In genomic region chr3:141262306-141262705, GRCh38 we compare ENCODE assay signal across 17 cellular contexts. TPM values are rescaled to one million over a fixed set of nuclear protein-coding genes. Genes with fewer than 3 reads are reported as not detected.
DNase-seq lines count a peak whose midpoint lies in the region; ATAC-seq and TF ChIP-seq lines count a peak whose summit lies in the region.
"Had no signal": no experiment of that assay in that cellular context is flagged by ENCODE, and none has a peak within 500 bp of the region (broad histone marks: within the 10 kb centered on the region; RNA-seq: fewer than 3 reads in every experiment).

No MANE protein-coding gene starts in this region.

- no peaks in the 10 kb centered on the region for H3K27me3 Mint-ChIP-seq in activated CD8-positive, alpha-beta T cell treated with anti-CD3 and anti-CD28 coated beads for 36 hours
- no peaks in the 10 kb centered on the region for H3K27me3 Mint-ChIP-seq in activated CD8-positive, alpha-beta T cell treated with anti-CD3 and anti-CD28 coated beads, Interleukin-2, amount 10 ng/mL, durations not matched to agents 7 days and 5 days (ENCODE audit: low read depth)
- H3K27me3 Mint-ChIP-seq: effector memory CD8-positive, alpha-beta T cell; memory B cell had no signal

- H3K4me3 Mint-ChIP-seq in activated CD8-positive, alpha-beta T cell treated with anti-CD3 and anti-CD28 coated beads for 36 hours = no peak overlapping the region
- H3K4me3 Mint-ChIP-seq in activated CD8-positive, alpha-beta T cell treated with anti-CD3 and anti-CD28 coated beads, Interleukin-2, amount 10 ng/mL, durations not matched to agents 7 days and 5 days = no peak overlapping the region
- H3K4me3 Mint-ChIP-seq in stimulated activated effector memory CD8-positive, alpha-beta T cell treated with anti-CD3 and anti-CD28 coated beads, Interleukin-12 subunit alpha, Interleukin-12 subunit beta, amount 100 ng/mL, for 72 hours = peak overlapping the region; percentile 49
- H3K4me3 Mint-ChIP-seq: effector memory CD8-positive, alpha-beta T cell; memory B cell; neural crest cell had no signal

- H3K36me3 Mint-ChIP-seq in activated CD8-positive, alpha-beta T cell treated with anti-CD3 and anti-CD28 coated beads for 36 hours (ENCODE audit: low read depth) = peaks cover 15% of the 10 kb centered on the region
- peaks cover 33% of the 10 kb centered on the region for H3K36me3 Mint-ChIP-seq in activated CD8-positive, alpha-beta T cell treated with anti-CD3 and anti-CD28 coated beads, Interleukin-2, amount 10 ng/mL, durations not matched to agents 7 days and 5 days (ENCODE audit: low read depth)
- peaks cover 11% of the 10 kb centered on the region for H3K36me3 Mint-ChIP-seq in stimulated activated effector memory CD8-positive, alpha-beta T cell treated with anti-CD3 and anti-CD28 coated beads, Interleukin-12 subunit alpha, Interleukin-12 subunit beta, amount 100 ng/mL, for 72 hours
- H3K36me3 Mint-ChIP-seq: memory B cell had no signal

- no peak overlapping the region for H2AFZ ChIP-seq in SK-N-SH (ENCODE audit: low read depth)

- H3K27ac Mint-ChIP-seq in activated CD8-positive, alpha-beta T cell treated with anti-CD3 and anti-CD28 coated beads for 36 hours = peak overlapping the region; percentile 3
- H3K27ac Mint-ChIP-seq in activated CD8-positive, alpha-beta T cell treated with anti-CD3 and anti-CD28 coated beads, Interleukin-2, amount 10 ng/mL, durations not matched to agents 7 days and 5 days = no peak overlapping the region
- no peak overlapping the region for H3K27ac Mint-ChIP-seq in stimulated activated effector memory CD8-positive, alpha-beta T cell treated with anti-CD3 and anti-CD28 coated beads, Interleukin-12 subunit alpha, Interleukin-12 subunit beta, amount 100 ng/mL, for 72 hours
- H3K27ac Mint-ChIP-seq: memory B cell had no signal

- H3K4me2 ChIP-seq in SK-N-SH = no peak overlapping the region

- WGBS in SK-N-SH (ENCODE audit: low lambda C conversion rate) = 68% methylated on average over 4 of the region's 4 CpGs

- H3K9me3 ChIP-seq in SK-N-SH = no peaks in the 10 kb centered on the region
- H3K9me3 ChIP-seq: tibial nerve had no signal

- H3K36me3 ChIP-seq in SK-N-SH (replicated peaks in 1 of 2; ENCODE audit: control insufficient read depth in 1 of 2, insufficient read depth in 2 of 2, low read length in 1 of 2) = no peaks in the 10 kb centered on the region

- POLR2A ChIA-PET in activated CD8-positive, alpha-beta T cell treated with anti-CD3 and anti-CD28 coated beads for 36 hours (lab: Charles Lee) = interaction anchor here (1.7 kb wide), 1 partner anchor 22 kb away, joined by 4 read pairs; no protein-coding TSS in a partner anchor
- POLR2A ChIA-PET in activated CD8-positive, alpha-beta T cell treated with anti-CD3 and anti-CD28 coated beads, Interleukin-2, amount 10 ng/mL, durations not matched to agents 7 days and 5 days (lab: Charles Lee) = interaction anchor here (1.5 kb wide), 1 partner anchor 31 kb away, joined by 4 read pairs; the partner anchor contains the start of gene PXYLP1
- POLR2A ChIA-PET in SK-N-SH (lab: Yijun Ruan, JAX) = no interaction called here

- TF ChIP-seq EP300 in SK-N-SH (IDR thresholded peaks at IDR 0.05; ENCODE audit: borderline replicate concordance in 1 of 2, low read depth in 1 of 2, low read length in 1 of 2) = no peak

- no peak for TF ChIP-seq RAD21 in SK-N-SH (IDR thresholded peaks at IDR 0.05; ENCODE audit: low read length)

- H3K79me2 ChIP-seq in SK-N-SH (ENCODE audit: insufficient read depth) = no peaks in the 10 kb centered on the region

- H3K27ac ChIP-seq in SK-N-SH (ENCODE audit: low read depth in 2 of 2, low read length in 1 of 2) (peak overlapping the region in 1 of 2 experiments; percentile 34; a peak in 2 of 4 replicates), coronary artery (no peak overlapping the region)
- H3K27ac ChIP-seq: tibial nerve had no signal

- H3K4me1 ChIP-seq in SK-N-SH (ENCODE audit: control insufficient read depth in 1 of 2, insufficient read depth in 2 of 2, low read depth in 1 of 2, low read length in 1 of 2) = no peaks in the 10 kb centered on the region; a peak in 1 of 4 replicates
- H3K4me1 ChIP-seq: tibial nerve had no signal

- H3F3A ChIP-seq in SK-N-SH (replicated peaks; ENCODE audit: insufficient read depth) = no peaks in the 10 kb centered on the region

- H3K9me2 ChIP-seq in SK-N-SH = no peaks in the 10 kb centered on the region

- ATAC-seq in activated CD8-positive, alpha-beta T cell treated with anti-CD3 and anti-CD28 coated beads for 36 hours = no peak
- ATAC-seq in activated CD8-positive, alpha-beta T cell treated with anti-CD3 and anti-CD28 coated beads, Interleukin-2, amount 10 ng/mL, durations not matched to agents 7 days and 5 days = no peak
- no peak for ATAC-seq in stimulated activated effector memory CD8-positive, alpha-beta T cell treated with anti-CD3 and anti-CD28 coated beads, Interleukin-12 subunit alpha, Interleukin-12 subunit beta, amount 100 ng/mL, for 72 hours
- ATAC-seq: effector memory CD8-positive, alpha-beta T cell; HepG2 had no signal

- H3K27me3 ChIP-seq in SK-N-SH (ENCODE audit: insufficient read depth) = no peaks in the 10 kb centered on the region
- H3K27me3 ChIP-seq: tibial nerve had no signal

- CTCF ChIA-PET in activated CD8-positive, alpha-beta T cell treated with anti-CD3 and anti-CD28 coated beads for 36 hours (lab: Charles Lee) = interaction anchor here (1.5 kb wide), 1 partner anchor 31 kb away, joined by 8 read pairs; the partner anchor contains the start of gene PXYLP1
- CTCF ChIA-PET in activated CD8-positive, alpha-beta T cell treated with anti-CD3 and anti-CD28 coated beads, Interleukin-2, amount 10 ng/mL, durations not matched to agents 7 days and 5 days (lab: Charles Lee) = interaction anchor here (1.1 to 1.6 kb wide), 3 partner anchors 28 to 613 kb away, joined by 3 to 9 read pairs (median 3); partner anchors contain the start of gene PXYLP1
- CTCF ChIA-PET in SK-N-SH (lab: Yijun Ruan, JAX) = interaction anchor here (1.0 to 1.3 kb wide), 3 partner anchors 9 to 262 kb away, joined by 3 to 7 read pairs (median 4); no protein-coding TSS in a partner anchor

- intact Hi-C loops in activated CD8-positive, alpha-beta T cell treated with anti-CD3 and anti-CD28 coated beads for 36 hours (cut with micrococcal nuclease) = no loop called here

- TF ChIP-seq CTCF in activated CD8-positive, alpha-beta T cell treated with anti-CD3 and anti-CD28 coated beads for 36 hours (IDR thresholded peaks at IDR 0.05) = no peak
- no peak for TF ChIP-seq CTCF in SK-N-SH (IDR thresholded peaks at IDR 0.05)
- TF ChIP-seq CTCF in epithelial cell of esophagus (IDR thresholded peaks at IDR 0.05; ENCODE audit: insufficient read depth, low read depth, low read length, missing control alignments) = no peak
- no peak for TF ChIP-seq CTCF in coronary artery (IDR thresholded peaks at IDR 0.05)

- H3K9ac ChIP-seq in SK-N-SH = no peak overlapping the region

- no peak for DNase-seq in activated CD8-positive, alpha-beta T cell treated with anti-CD3 and anti-CD28 coated beads for 36 hours
- no peak for DNase-seq in activated CD8-positive, alpha-beta T cell treated with anti-CD3 and anti-CD28 coated beads, Interleukin-2, amount 10 ng/mL, durations not matched to agents 7 days and 5 days
- DNase-seq in SK-N-SH = no peak
- peak; percentile 15 for DNase-seq in epithelial cell of esophagus (ENCODE audit: low read depth)
- no peak for DNase-seq in stimulated activated effector memory CD8-positive, alpha-beta T cell treated with anti-CD3 and anti-CD28 coated beads, Interleukin-12 subunit alpha, Interleukin-12 subunit beta, amount 100 ng/mL, for 72 hours (ENCODE audit: low spot score in 2 of 2)
- DNase-seq in coronary artery (ENCODE audit: low spot score) = no peak
- DNase-seq in NOMO-1 treated with dmso at 0.1 percent for 144 hours (lab: John Stamatoyannopoulos, UW; ENCODE audit: unreplicated experiment) = no peak
- DNase-seq in stimulated activated naive CD4-positive, alpha-beta T cell treated with Interleukin-2 at 50 U/mL for 16 hours (lab: John Stamatoyannopoulos, UW) = no peak
- DNase-seq: activated CD4-positive, alpha-beta T cell treated with anti-CD3 and anti-CD28 coated beads, Interleukin-2, amount 50 U/mL, for 4 hours; activated gamma-delta T cell; effector memory CD8-positive, alpha-beta T cell; NCI-H1092; stimulated activated CD4-positive, alpha-beta T cell treated with anti-CD3 and anti-CD28 coated beads, Interleukin-2, amount 100 ng/mL, for 24 hours had no signal

- H4K20me1 ChIP-seq in SK-N-SH (ENCODE audit: insufficient read depth) = no peaks in the 10 kb centered on the region

- no peaks in the 10 kb centered on the region for H3K9me3 Mint-ChIP-seq in activated CD8-positive, alpha-beta T cell treated with anti-CD3 and anti-CD28 coated beads for 36 hours
- no peaks in the 10 kb centered on the region for H3K9me3 Mint-ChIP-seq in activated CD8-positive, alpha-beta T cell treated with anti-CD3 and anti-CD28 coated beads, Interleukin-2, amount 10 ng/mL, durations not matched to agents 7 days and 5 days (ENCODE audit: insufficient read depth)
- no peaks in the 10 kb centered on the region for H3K9me3 Mint-ChIP-seq in stimulated activated effector memory CD8-positive, alpha-beta T cell treated with anti-CD3 and anti-CD28 coated beads, Interleukin-12 subunit alpha, Interleukin-12 subunit beta, amount 100 ng/mL, for 72 hours
- H3K9me3 Mint-ChIP-seq: effector memory CD8-positive, alpha-beta T cell; memory B cell; neural crest cell had no signal

- H3K4me1 Mint-ChIP-seq in activated CD8-positive, alpha-beta T cell treated with anti-CD3 and anti-CD28 coated beads for 36 hours (ENCODE audit: low read depth) = peaks cover 55% of the 10 kb centered on the region
- peaks cover 42% of the 10 kb centered on the region for H3K4me1 Mint-ChIP-seq in activated CD8-positive, alpha-beta T cell treated with anti-CD3 and anti-CD28 coated beads, Interleukin-2, amount 10 ng/mL, durations not matched to agents 7 days and 5 days (ENCODE audit: low read depth)
- peaks cover 47% of the 10 kb centered on the region for H3K4me1 Mint-ChIP-seq in stimulated activated effector memory CD8-positive, alpha-beta T cell treated with anti-CD3 and anti-CD28 coated beads, Interleukin-12 subunit alpha, Interleukin-12 subunit beta, amount 100 ng/mL, for 72 hours

- H3K4me3 ChIP-seq in SK-N-SH (ENCODE audit: low read depth in 2 of 2, low read length in 1 of 2) = no peak overlapping the region
- no peak overlapping the region for H3K4me3 ChIP-seq in epithelial cell of esophagus (ENCODE audit: low read length)
- H3K4me3 ChIP-seq in coronary artery = no peak overlapping the region
- H3K4me3 ChIP-seq: tibial nerve had no signal

RNA-seq across cellular contexts. Expression of gene PXYLP1, which starts 30.7 kb away (rescaled TPM):
- total RNA-seq in activated CD8-positive, alpha-beta T cell treated with anti-CD3 and anti-CD28 coated beads for 36 hours = 10 to 100 TPM; 14.9 to 17.2 TPM
- total RNA-seq in activated CD8-positive, alpha-beta T cell treated with anti-CD3 and anti-CD28 coated beads, Interleukin-2, amount 10 ng/mL, durations not matched to agents 7 days and 5 days = 10 to 100 TPM; 15.0 to 16.5 TPM
- polyA plus RNA-seq in SK-N-SH (2012; rRNA removed) = 8.6 and 12.1 TPM in 2 replicates
- 8.4 and 8.8 TPM in 2 replicates for polyA plus RNA-seq in SK-N-SH (2012; cell fraction: cytosol; rRNA removed)
- polyA plus RNA-seq in SK-N-SH (2012; cell fraction: nucleus; rRNA removed) = 11.6 and 16.9 TPM in 2 replicates
